1 cellular context compared by ENCODE assay signal in the genomic region with DNA sequence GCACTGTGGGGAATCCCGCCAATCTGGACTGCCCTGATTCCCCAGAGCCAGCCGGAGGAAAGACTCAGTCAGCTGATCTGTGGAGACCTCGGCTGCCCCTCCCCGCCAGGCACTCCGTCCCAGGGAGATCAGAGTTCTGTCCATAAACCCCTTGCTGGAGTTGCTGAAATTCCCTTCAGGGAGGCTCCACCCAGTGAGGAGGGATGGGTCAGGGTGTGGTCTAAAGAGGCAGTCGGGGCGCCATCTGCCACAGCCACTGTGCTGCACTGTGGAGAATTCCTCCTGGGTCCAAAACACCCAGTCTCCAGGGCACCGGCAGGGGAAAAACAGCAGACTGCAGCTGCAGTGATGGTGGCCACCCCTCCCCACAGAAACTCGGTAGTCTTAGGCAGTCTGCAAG.
TF ChIP-seq lines count a peak whose summit lies in the region.

No MANE protein-coding gene starts in this region.

TF ChIP-seq in H1, 55 proteins besides CTCF, POLR2A, EP300 and RAD21 (continued from another document):
- TF ChIP-seq RBBP5 (IDR thresholded peaks at IDR 0.05; ENCODE audit: borderline replicate concordance, low read depth, low read length) (no peak), SIN3A (conservative IDR thresholded peaks at IDR 0.05 in 1 of 2, IDR thresholded peaks at IDR 0.05 in 1 of 2; ENCODE audit: low read depth in 1 of 2, low read length in 2 of 2) (no peak), SP1 (IDR thresholded peaks at IDR 0.05; ENCODE audit: low read depth, low read length) (no peak), EGR1 (IDR thresholded peaks at IDR 0.05; ENCODE audit: borderline replicate concordance, low read depth, low read length) (no peak), YY1 (IDR thresholded peaks at IDR 0.05; ENCODE audit: low read depth, low read length) (no peak), PHF8 (conservative IDR thresholded peaks at IDR 0.05; ENCODE audit: low read depth, low read length) (no peak)
- TF ChIP-seq, protein P1, sequence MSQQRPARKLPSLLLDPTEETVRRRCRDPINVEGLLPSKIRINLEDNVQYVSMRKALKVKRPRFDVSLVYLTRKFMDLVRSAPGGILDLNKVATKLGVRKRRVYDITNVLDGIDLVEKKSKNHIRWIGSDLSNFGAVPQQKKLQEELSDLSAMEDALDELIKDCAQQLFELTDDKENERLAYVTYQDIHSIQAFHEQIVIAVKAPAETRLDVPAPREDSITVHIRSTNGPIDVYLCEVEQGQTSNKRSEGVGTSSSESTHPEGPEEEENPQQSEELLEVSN (IDR thresholded peaks at IDR 0.05): no peak
